Comparison of ENCODE assay signal across 16 cellular contexts in genomic region chr3:43874290-43874689, GRCh38.
A peak's percentile ranks its signal among the peaks of the same experiment; 100 is the strongest.
DNase-seq lines count a peak whose midpoint lies in the region; ATAC-seq, FAIRE-seq and TF ChIP-seq lines count a peak whose summit lies in the region.
"Had no signal": no experiment of that assay in that cellular context is flagged by ENCODE, and none has a peak within 500 bp of the region (broad histone marks: within the 10 kb centered on the region; RNA-seq: fewer than 3 reads in every experiment).

No MANE protein-coding gene starts in this region.

- 100% methylated on average over 1 of the region's 1 CpG for WGBS in mesenchymal stem cell

- no peaks in the 10 kb centered on the region for H3K79me1 ChIP-seq in mesenchymal stem cell (replicated peaks; ENCODE audit: low read length, poor library complexity, severe bottlenecking)

- H3K4me3 ChIP-seq in PC-3 (ENCODE audit: low read length) (no peak overlapping the region), endothelial cell of umbilical vein (replicated peaks in 1 of 3; ENCODE audit: insufficient read depth in 1 of 3, low read depth in 1 of 3, low read length in 3 of 3) (no peak overlapping the region), mesenchymal stem cell (ENCODE audit: insufficient read depth in 1 of 2, low read depth in 1 of 2, low read length in 2 of 2) (no peak overlapping the region)
- no peak overlapping the region for H3K4me3 ChIP-seq in naive thymus-derived CD4-positive, alpha-beta T cell (ENCODE audit: low read length)

- no peak overlapping the region for H4K8ac ChIP-seq in mesenchymal stem cell (ENCODE audit: low read length)

- peaks cover 0 to 2% (median 0%) of the 10 kb centered on the region in 11 donors for H3K9me3 Mint-ChIP-seq in naive thymus-derived CD4-positive, alpha-beta T cell
- H3K9me3 Mint-ChIP-seq: CD14-positive monocyte had no signal

- peak overlapping the region; percentile 76 for H2AK5ac ChIP-seq in mesenchymal stem cell (ENCODE audit: low read length, severe bottlenecking)

- peaks cover 11% of the 10 kb centered on the region for H3F3A ChIP-seq in PC-3 (ENCODE audit: low read length, unreplicated experiment)

- CTCF ChIA-PET in PC-3 (lab: Charles Lee) (no interaction called here), endothelial cell of umbilical vein (lab: Charles Lee) (interaction anchor here (11.9 kb wide), 1 partner anchor 18 kb away, joined by 140 read pairs; no protein-coding TSS in a partner anchor)
- CTCF ChIA-PET in naive thymus-derived CD4-positive, alpha-beta T cell (lab: Charles Lee): no interaction called here

- H3K9me1 ChIP-seq in endothelial cell of umbilical vein (replicated peaks; ENCODE audit: control insufficient read depth, extremely low read depth, insufficient read depth, low read length): no peaks in the 10 kb centered on the region

- H4K91ac ChIP-seq in mesenchymal stem cell (ENCODE audit: low read length): peak overlapping the region; percentile 5

- TF ChIP-seq POLR2A in endothelial cell of umbilical vein (IDR thresholded peaks at IDR 0.05; ENCODE audit: low read depth, low read length): no peak

- H3K27me3 Mint-ChIP-seq in naive thymus-derived CD4-positive, alpha-beta T cell: peaks cover 16 to 56% (median 28%) of the 10 kb centered on the region in 5 donors

- POLR2A ChIA-PET in PC-3 (lab: Charles Lee; ENCODE audit: unreplicated experiment) (no interaction called here), endothelial cell of umbilical vein (lab: Charles Lee) (no interaction called here)
- POLR2A ChIA-PET in naive thymus-derived CD4-positive, alpha-beta T cell (lab: Charles Lee): no interaction called here

- no peaks in the 10 kb centered on the region for H3K4me1 Mint-ChIP-seq in naive thymus-derived CD4-positive, alpha-beta T cell

- ATAC-seq in PC-3 (no peak), HG02759 (IDR thresholded peaks at IDR 0.05; ENCODE audit: unreplicated experiment) (no peak)
- no peak for ATAC-seq in naive thymus-derived CD4-positive, alpha-beta T cell

- no peak overlapping the region for H3K18ac ChIP-seq in mesenchymal stem cell (ENCODE audit: low read depth in 1 of 2, low read length in 2 of 2)

- H3K14ac ChIP-seq in mesenchymal stem cell (ENCODE audit: low read length in 2 of 2): no peak overlapping the region

- BruUV-seq in PC-3 (replicated peaks; lab: Mats Ljungman, UMichigan) (no TSS peak), endothelial cell of umbilical vein (replicated peaks; lab: Mats Ljungman, UMichigan) (no TSS peak)

- H3K4me2 ChIP-seq in PC-3 (ENCODE audit: low read length) (no peak overlapping the region), endothelial cell of umbilical vein (ENCODE audit: insufficient read depth, low read length) (no peak overlapping the region), mesenchymal stem cell (ENCODE audit: low read length, poor library complexity, severe bottlenecking) (no peak overlapping the region)

- no peaks in the 10 kb centered on the region for H4K20me1 ChIP-seq in PC-3 (ENCODE audit: low read length)
- no peaks in the 10 kb centered on the region for H4K20me1 ChIP-seq in endothelial cell of umbilical vein (replicated peaks; ENCODE audit: control insufficient read depth, extremely low read depth, insufficient read depth, low read length)

- peaks cover 66% of the 10 kb centered on the region for H3K4me1 ChIP-seq in PC-3 (ENCODE audit: insufficient read depth, low read length)
- H3K4me1 ChIP-seq in endothelial cell of umbilical vein (ENCODE audit: control insufficient read depth, extremely low read depth, insufficient read depth, low read length): peaks cover 49% of the 10 kb centered on the region
- H3K4me1 ChIP-seq in mesenchymal stem cell (ENCODE audit: control insufficient read depth, insufficient read depth, low read depth, low read length): peaks cover 22% of the 10 kb centered on the region
- H3K4me1 ChIP-seq in naive thymus-derived CD4-positive, alpha-beta T cell (ENCODE audit: control insufficient read depth in 2 of 2, insufficient read depth in 2 of 2, low read length in 2 of 2): no peaks in the 10 kb centered on the region

- peak; percentile 38 for FAIRE-seq in endothelial cell of umbilical vein (lab: Jason Lieb, UNC)
- FAIRE-seq: GM12892 had no signal

- H2BK15ac ChIP-seq in mesenchymal stem cell (ENCODE audit: low read depth, poor library complexity, severe bottlenecking): no peak overlapping the region

- H2BK5ac ChIP-seq in mesenchymal stem cell (ENCODE audit: low read depth, low read length, poor library complexity, severe bottlenecking): no peak overlapping the region

- H3K9ac ChIP-seq in PC-3 (ENCODE audit: low read length): no peak overlapping the region
- H3K9ac ChIP-seq in endothelial cell of umbilical vein (replicated peaks; ENCODE audit: extremely low read depth, insufficient read depth, low read length): no peak overlapping the region
- H3K9ac ChIP-seq in mesenchymal stem cell (ENCODE audit: low read length): no peak overlapping the region

- DNase-seq in ELR (ENCODE audit: low read depth) (peak; percentile 26), PC-3 (peak; percentile 35), endothelial cell of umbilical vein (ENCODE audit: low read depth, low spot score) (no peak), mesenchymal stem cell (no peak), KBM-7 (no peak)
- DNase-seq in naive thymus-derived CD4-positive, alpha-beta T cell: no peak
- DNase-seq: ACHN, AML-193, DMS 273 treated with DMSO at 0.1 percent for 48 hours, GOT3, NCI-H1930, NCI-H526 treated with DMSO at 0.1 percent for 48 hours had no signal

- TF ChIP-seq CTCF in PC-3 (conservative IDR thresholded peaks at IDR 0.05; ENCODE audit: low read depth, low read length) (no peak), endothelial cell of umbilical vein (IDR thresholded peaks at IDR 0.05; ENCODE audit: extremely low read depth in 1 of 2, insufficient read depth in 1 of 2, low read depth in 1 of 2, low read length in 2 of 2) (no peak)

- intact Hi-C loops in PC-3 (cut with micrococcal nuclease) (loop anchor here (5.0 to 10.0 kb wide), 2 partner anchors 81 to 233 kb away; no protein-coding TSS in a partner anchor), endothelial cell of umbilical vein (cut with micrococcal nuclease) (loop anchor here (5.0 kb wide), 1 partner anchor 167 kb away; no protein-coding TSS in a partner anchor)
- intact Hi-C loops in naive thymus-derived CD4-positive, alpha-beta T cell (cut with micrococcal nuclease): no loop called here

- in situ Hi-C loops in KBM-7 (cut with MboI; ENCODE audit: low pct_unique_long_range_greater_than_20kb, low sequenced_read_pairs): loop anchor here (25.0 kb wide), 1 partner anchor 313 kb away; no protein-coding TSS in a partner anchor

- H2AFZ ChIP-seq in PC-3 (ENCODE audit: low read length) (no peak overlapping the region), endothelial cell of umbilical vein (ENCODE audit: low read depth, low read length) (no peak overlapping the region), mesenchymal stem cell (ENCODE audit: low read depth, low read length) (no peak overlapping the region)

- H3K36me3 ChIP-seq in PC-3 (ENCODE audit: low read depth, low read length): no peaks in the 10 kb centered on the region
- H3K36me3 ChIP-seq in endothelial cell of umbilical vein (ENCODE audit: control insufficient read depth in 2 of 2, extremely low read depth in 1 of 2, insufficient read depth in 2 of 2, low read length in 2 of 2): no peaks in the 10 kb centered on the region
- no peaks in the 10 kb centered on the region for H3K36me3 ChIP-seq in mesenchymal stem cell (ENCODE audit: control insufficient read depth in 1 of 2, insufficient read depth in 2 of 2, low read depth in 1 of 2, low read length in 2 of 2)
- no peaks in the 10 kb centered on the region for H3K36me3 ChIP-seq in naive thymus-derived CD4-positive, alpha-beta T cell (ENCODE audit: control insufficient read depth in 2 of 3, insufficient read depth in 3 of 3, low read length in 3 of 3)

- dilution Hi-C loops in endothelial cell of umbilical vein (cut with MboI; ENCODE audit: extremely low pct_ligation_motif_present, low sequenced_read_pairs): no loop called here

- H3K23ac ChIP-seq in mesenchymal stem cell (ENCODE audit: low read length in 2 of 2): no peak overlapping the region

- H3K27ac ChIP-seq in PC-3 (ENCODE audit: low read length) (peak overlapping the region; percentile 97), endothelial cell of umbilical vein (ENCODE audit: insufficient read depth, low read depth, low read length) (no peak overlapping the region), mesenchymal stem cell (ENCODE audit: low read length, poor library complexity, severe bottlenecking) (no peak overlapping the region)
- H3K27ac ChIP-seq in naive thymus-derived CD4-positive, alpha-beta T cell (ENCODE audit: low read depth, low read length): no peak overlapping the region

- H3K79me2 ChIP-seq in PC-3 (ENCODE audit: low read length) (no peaks in the 10 kb centered on the region), endothelial cell of umbilical vein (ENCODE audit: control insufficient read depth, insufficient read depth, low read length) (no peaks in the 10 kb centered on the region)

- no peaks in the 10 kb centered on the region for H3K36me3 Mint-ChIP-seq in naive thymus-derived CD4-positive, alpha-beta T cell
- H3K36me3 Mint-ChIP-seq: CD14-positive monocyte had no signal

- no peak overlapping the region for H3K4ac ChIP-seq in mesenchymal stem cell (ENCODE audit: low read depth in 1 of 2, low read length in 2 of 2)

- no peak overlapping the region for H3K4me3 Mint-ChIP-seq in naive thymus-derived CD4-positive, alpha-beta T cell
- H3K4me3 Mint-ChIP-seq: CD14-positive monocyte, IgD-negative memory B cell had no signal

- H3K9me3 ChIP-seq in PC-3 (ENCODE audit: low read length) (no peaks in the 10 kb centered on the region), endothelial cell of umbilical vein (replicated peaks; ENCODE audit: control insufficient read depth, insufficient read depth, low read length) (no peaks in the 10 kb centered on the region), mesenchymal stem cell (ENCODE audit: control insufficient read depth, low read length) (no peaks in the 10 kb centered on the region)
- H3K9me3 ChIP-seq in naive thymus-derived CD4-positive, alpha-beta T cell (ENCODE audit: control insufficient read depth in 2 of 3, low read length in 3 of 3): no peaks in the 10 kb centered on the region

- H3K27me3 ChIP-seq in PC-3 (ENCODE audit: low read length) (no peaks in the 10 kb centered on the region), endothelial cell of umbilical vein (ENCODE audit: control insufficient read depth in 2 of 2, insufficient read depth in 2 of 2, low read length in 2 of 2) (peaks cover 2% of the 10 kb centered on the region in 2 experiments), mesenchymal stem cell (ENCODE audit: control insufficient read depth in 1 of 2, insufficient read depth in 1 of 2, low read length in 2 of 2) (no peaks in the 10 kb centered on the region)
- H3K27me3 ChIP-seq in naive thymus-derived CD4-positive, alpha-beta T cell (ENCODE audit: control insufficient read depth in 2 of 2, insufficient read depth in 2 of 2, low read length in 2 of 2): peaks cover 0 to 4% of the 10 kb centered on the region in 2 donors

- no peaks in the 10 kb centered on the region for H3K9me2 ChIP-seq in PC-3 (replicated peaks; ENCODE audit: low read length)

- no peak overlapping the region for H3K27ac Mint-ChIP-seq in naive thymus-derived CD4-positive, alpha-beta T cell
- H3K27ac Mint-ChIP-seq: CD14-positive monocyte, IgD-negative memory B cell had no signal

- H2BK120ac ChIP-seq in mesenchymal stem cell (ENCODE audit: low read depth, low read length): no peak overlapping the region

- no peak overlapping the region for H2BK12ac ChIP-seq in mesenchymal stem cell (ENCODE audit: low read length in 2 of 2)

Comparison
In these comparisons a context has a peak if more than half of its experiments do, and no peak if none do; other contexts are left out.
1. DNase-seq: peak in ELR (single experiment) and PC-3 (single experiment); none in endothelial cell of umbilical vein (single experiment), mesenchymal stem cell (single experiment), naive thymus-derived CD4-positive, alpha-beta T cell (0 of 9) and KBM-7 (single experiment).
2. intact Hi-C loops: an anchor here in PC-3 (5.0 to 10.0 kb wide) and endothelial cell of umbilical vein (5.0 kb wide); none called in naive thymus-derived CD4-positive, alpha-beta T cell.